In genomic region chr1:24500448-24501048, GRCh38 we compare ENCODE assay signal across 1 cellular context.
TF ChIP-seq lines count a peak whose summit lies in the region.

No MANE protein-coding gene starts in this region.

TF ChIP-seq in K562, 482 proteins besides CTCF, POLR2A, EP300 and RAD21:
- TF ChIP-seq XRCC4 (IDR thresholded peaks at IDR 0.05; ENCODE audit: extremely low read depth, insufficient read depth, insufficient read length) (no peak), MAFK (IDR thresholded peaks at IDR 0.05; ENCODE audit: low read length) (peak; percentile 20; the same call in 1 of the 2 replicates), ZNF316 (IDR thresholded peaks at IDR 0.05) (peak; percentile 77), MAFG (tag; conservative IDR thresholded peaks at IDR 0.05) (peak; percentile 62), MAFF (IDR thresholded peaks at IDR 0.05; ENCODE audit: low read length) (peak; percentile 13; the same call in 1 of the 2 replicates), C11orf30 (IDR thresholded peaks at IDR 0.05; ENCODE audit: low read depth) (peak; percentile 61)
